Comparison of ENCODE assay signal across 8 cellular contexts in genomic region chr16:14742269-14743128, GRCh38. TPM values are rescaled to one million over a fixed set of nuclear protein-coding genes. Genes with fewer than 3 reads are reported as not detected.
DNase-seq lines count a peak whose midpoint lies in the region; ATAC-seq and TF ChIP-seq lines count a peak whose summit lies in the region.
"Not testable (repeated sequence)": the region's sequence is repeated elsewhere in the genome, so short reads cannot be mapped to it uniquely, and the experiment has no call there.

Gene NPIPA2 (plus strand): TSS chr16:14742533. CDS start chr16:14748066, 5,533 bp downstream.

- H3K4me1 ChIP-seq in CD8-positive, alpha-beta T cell (ENCODE audit: insufficient read depth, low read length); foreskin keratinocyte: not testable (repeated sequence)

- not testable (repeated sequence) for H3K27ac Mint-ChIP-seq in CD8-positive, alpha-beta T cell; activated B cell treated with CpG ODN at 0.5 μM for 24 hours; natural killer cell treated with Interleukin-12 subunit alpha and Interleukin-12 subunit beta and Interleukin-15 and Interleukin-18, amount 100 ng/mL, for 72 hours

- H3K27me3 Mint-ChIP-seq in CD8-positive, alpha-beta T cell (ENCODE audit: low read depth); activated B cell treated with CpG ODN at 0.5 μM for 24 hours; natural killer cell treated with Interleukin-12 subunit alpha and Interleukin-12 subunit beta and Interleukin-15 and Interleukin-18, amount 100 ng/mL, for 72 hours: not testable (repeated sequence)

- H3K4me1 Mint-ChIP-seq in CD8-positive, alpha-beta T cell (ENCODE audit: low read depth); activated B cell treated with CpG ODN at 0.5 μM for 24 hours; natural killer cell treated with Interleukin-12 subunit alpha and Interleukin-12 subunit beta and Interleukin-15 and Interleukin-18, amount 100 ng/mL, for 72 hours (ENCODE audit: low read depth in 2 of 2): not testable (repeated sequence)

- not testable (repeated sequence) for H3K36me3 Mint-ChIP-seq in CD8-positive, alpha-beta T cell; activated B cell treated with CpG ODN at 0.5 μM for 24 hours (ENCODE audit: low read depth); natural killer cell treated with Interleukin-12 subunit alpha and Interleukin-12 subunit beta and Interleukin-15 and Interleukin-18, amount 100 ng/mL, for 72 hours

- POLR2A ChIA-PET in CD8-positive, alpha-beta T cell (lab: Charles Lee); activated B cell treated with CpG ODN at 0.5 μM for 24 hours (lab: Charles Lee): not testable (repeated sequence)

- H3K36me3 ChIP-seq in CD8-positive, alpha-beta T cell (ENCODE audit: insufficient read depth, low read length) = not testable (repeated sequence)

- not testable (repeated sequence) for H3K4me3 ChIP-seq in CD8-positive, alpha-beta T cell (ENCODE audit: low read depth, low read length)

- intact Hi-C loops in CD8-positive, alpha-beta T cell (cut with DNase I, micrococcal nuclease); activated B cell treated with CpG ODN at 0.5 μM for 24 hours (cut with micrococcal nuclease): not testable (repeated sequence)

- DNase-seq in CD8-positive, alpha-beta T cell; activated B cell treated with CpG ODN at 0.5 μM for 24 hours; foreskin keratinocyte; natural killer cell treated with Interleukin-12 subunit alpha and Interleukin-12 subunit beta and Interleukin-15 and Interleukin-18, amount 100 ng/mL, for 72 hours (ENCODE audit: low spot score): not testable (repeated sequence)

- CTCF ChIA-PET in CD8-positive, alpha-beta T cell (lab: Charles Lee); activated B cell treated with CpG ODN at 0.5 μM for 24 hours (lab: Charles Lee): not testable (repeated sequence)

- TF ChIP-seq CTCF in CD8-positive, alpha-beta T cell (IDR thresholded peaks at IDR 0.05); activated B cell treated with CpG ODN at 0.5 μM for 24 hours (IDR thresholded peaks at IDR 0.05); foreskin keratinocyte (conservative IDR thresholded peaks at IDR 0.05): not testable (repeated sequence)

- H3K9me3 Mint-ChIP-seq in CD8-positive, alpha-beta T cell; activated B cell treated with CpG ODN at 0.5 μM for 24 hours; natural killer cell treated with Interleukin-12 subunit alpha and Interleukin-12 subunit beta and Interleukin-15 and Interleukin-18, amount 100 ng/mL, for 72 hours: not testable (repeated sequence)

- H3K27me3 ChIP-seq in CD8-positive, alpha-beta T cell (ENCODE audit: insufficient read depth, low read length); foreskin keratinocyte: not testable (repeated sequence)

- not testable (repeated sequence) for H3K4me3 Mint-ChIP-seq in CD8-positive, alpha-beta T cell; activated B cell treated with CpG ODN at 0.5 μM for 24 hours; natural killer cell treated with Interleukin-12 subunit alpha and Interleukin-12 subunit beta and Interleukin-15 and Interleukin-18, amount 100 ng/mL, for 72 hours

- H3K9me3 ChIP-seq in CD8-positive, alpha-beta T cell (ENCODE audit: low read length) = not testable (repeated sequence)

- peak; percentile 99 for ATAC-seq in CD8-positive, alpha-beta T cell
- peak; percentile 98 for ATAC-seq in GM19023 (IDR thresholded peaks at IDR 0.05; ENCODE audit: unreplicated experiment)
- peak; percentile 95 for ATAC-seq in GM21526 (IDR thresholded peaks at IDR 0.05; ENCODE audit: low FRiP score, unreplicated experiment)
- ATAC-seq in HG02870 (IDR thresholded peaks at IDR 0.05; ENCODE audit: unreplicated experiment) = peak; percentile 93
- ATAC-seq in HG03342 (IDR thresholded peaks at IDR 0.05; ENCODE audit: unreplicated experiment) = peak; percentile 94
- ATAC-seq in activated B cell treated with CpG ODN at 0.5 μM for 24 hours (ENCODE audit: low read depth) = peak; percentile 100
- peak; percentile 98 for ATAC-seq in foreskin keratinocyte
- peak; percentile 100 for ATAC-seq in natural killer cell treated with Interleukin-12 subunit alpha and Interleukin-12 subunit beta and Interleukin-15 and Interleukin-18, amount 100 ng/mL, for 72 hours

- H3K27ac ChIP-seq in CD8-positive, alpha-beta T cell (ENCODE audit: low read depth, low read length); foreskin keratinocyte: not testable (repeated sequence)

RNA-seq across cellular contexts. Expression of gene NPIPA2, which starts in this region (rescaled TPM):
- 1 to 10 TPM; 3.1 to 4.0 TPM for total RNA-seq in CD8-positive, alpha-beta T cell
- total RNA-seq in activated B cell treated with CpG ODN at 0.5 μM for 24 hours (3.5 and 5.0 TPM in 2 replicates), foreskin keratinocyte (0.75 TPM in 1 of 2 replicates, not detected in the other)
- polyA plus RNA-seq in foreskin keratinocyte = 0.35 and 0.55 TPM in 2 replicates
- under 1 TPM in 1 of 2 donors, not detected in 1; 0.95 TPM for total RNA-seq in natural killer cell treated with Interleukin-12 subunit alpha and Interleukin-12 subunit beta and Interleukin-15 and Interleukin-18, amount 100 ng/mL, for 72 hours

Comparison
In these comparisons a context has a peak if more than half of its experiments do, and no peak if none do; other contexts are left out.
1. Peak in ATAC-seq in foreskin keratinocyte; RNA of the gene not detected or under 1 TPM.
2. Peak in ATAC-seq in natural killer cell treated with Interleukin-12 subunit alpha and Interleukin-12 subunit beta and Interleukin-15 and Interleukin-18, amount 100 ng/mL, for 72 hours; RNA of the gene not detected or under 1 TPM.